ENCODE assay signal across 12 cellular contexts in genomic region chr1:42282867-42283583, GRCh38. TPM values are rescaled to one million over a fixed set of nuclear protein-coding genes. Genes with fewer than 3 reads are reported as not detected.
DNase-seq lines count a peak whose midpoint lies in the region; ATAC-seq and TF ChIP-seq lines count a peak whose summit lies in the region.
"Had no signal": no experiment of that assay in that cellular context is flagged by ENCODE, and none has a peak within 500 bp of the region (broad histone marks: within the 10 kb centered on the region; RNA-seq: fewer than 3 reads in every experiment).

No MANE protein-coding gene starts in this region.

- CTCF ChIA-PET in IMR-90 (lab: Yijun Ruan, JAX) = no interaction called here

- no peaks in the 10 kb centered on the region for H3K27me3 ChIP-seq in BLaER1 treated with 17β-estradiol and CSF1 and Interleukin-3, amounts not matched to agents 10 nM and 100 nM
- no peaks in the 10 kb centered on the region for H3K27me3 ChIP-seq in IMR-90 (ENCODE audit: control insufficient read depth, insufficient read depth, low read length)
- H3K27me3 ChIP-seq in thyroid gland = no peaks in the 10 kb centered on the region
- H3K27me3 ChIP-seq: BLaER1 had no signal

- WGBS in IMR-90 (ENCODE audit: extremely low coverage in 2 of 2, insufficient read length in 1 of 2), 2 experiments = 80% methylated on average over 1 of the region's 5 CpGs; no CpG with 5 or more reads in 1 of the 2 experiments
- WGBS in thyroid gland, 2 donors = 74 to 81% methylated on average over 5 of the region's 5 CpGs

- H3K9me3 ChIP-seq in BLaER1 treated with 17β-estradiol and CSF1 and Interleukin-3, amounts not matched to agents 10 nM and 100 nM (replicated peaks in 1 of 11) = peaks cover 0 to 5% (median 0%) of the 10 kb centered on the region in 11 experiments; a peak in 2 of 22 replicates
- H3K9me3 ChIP-seq in IMR-90 (ENCODE audit: control insufficient read depth, insufficient read depth, low read length) (no peaks in the 10 kb centered on the region), thyroid gland (no peaks in the 10 kb centered on the region)
- H3K9me3 ChIP-seq: BLaER1 had no signal

- H2AK9ac ChIP-seq in IMR-90 (replicated peaks; ENCODE audit: low read depth, low read length, poor library complexity) = no peak overlapping the region

- H3K4ac ChIP-seq in IMR-90 (ENCODE audit: low read depth, low read length) = no peak overlapping the region

- TF ChIP-seq POLR2A in IMR-90 (IDR thresholded peaks at IDR 0.05; ENCODE audit: low read depth, low read length) = no peak
- TF ChIP-seq POLR2A in thyroid gland (IDR thresholded peaks at IDR 0.05) = no peak

- no peaks in the 10 kb centered on the region for H3K27me3 Mint-ChIP-seq in brain

- no peak overlapping the region for H2AK5ac ChIP-seq in IMR-90 (ENCODE audit: low read depth, low read length)

- no peak overlapping the region for H2BK15ac ChIP-seq in IMR-90 (ENCODE audit: low read depth, low read length)

- no peak overlapping the region for H4K8ac ChIP-seq in IMR-90 (ENCODE audit: low read depth in 2 of 2, low read length in 2 of 2)

- intact Hi-C loops in IMR-90 (cut with micrococcal nuclease) (no loop called here), thyroid gland (cut with DNase I) (no loop called here)

- no peak overlapping the region for H2BK120ac ChIP-seq in IMR-90 (ENCODE audit: low read depth, low read length)

- in situ Hi-C loops in IMR-90 (cut with MboI; ENCODE audit: low sequenced_read_pairs) = no loop called here

- peaks cover 6 to 31% (median 23%) of the 10 kb centered on the region in 11 experiments; a peak in 21 of 22 replicates for H3K36me3 ChIP-seq in BLaER1 treated with 17β-estradiol and CSF1 and Interleukin-3, amounts not matched to agents 10 nM and 100 nM
- no peaks in the 10 kb centered on the region for H3K36me3 ChIP-seq in IMR-90 (ENCODE audit: control insufficient read depth, insufficient read depth, low read length)
- no peaks in the 10 kb centered on the region for H3K36me3 ChIP-seq in thyroid gland

- H3K14ac ChIP-seq in IMR-90 (replicated peaks; ENCODE audit: low read depth, low read length) = no peak overlapping the region

- no peak overlapping the region for H2BK5ac ChIP-seq in IMR-90 (ENCODE audit: low read depth, low read length, poor library complexity, severe bottlenecking)

- no peak overlapping the region for H4K91ac ChIP-seq in IMR-90 (ENCODE audit: insufficient read depth, low read depth, low read length)

- peaks cover 0 to 21% (median 17%) of the 10 kb centered on the region in 10 experiments; a peak in 17 of 20 replicates for H3K4me1 ChIP-seq in BLaER1 treated with 17β-estradiol and CSF1 and Interleukin-3, amounts not matched to agents 10 nM and 100 nM
- H3K4me1 ChIP-seq in IMR-90 (ENCODE audit: control insufficient read depth, insufficient read depth, low read length) = peaks cover 14% of the 10 kb centered on the region
- H3K4me1 ChIP-seq in thyroid gland = peaks cover 19 to 32% of the 10 kb centered on the region in 2 donors

- DNase-seq in IMR-90 (peak; percentile 59), kidney glomerular epithelial cell (lab: John Stamatoyannopoulos, UW) (peak; percentile 76), thyroid gland (no peak), islet precursor cell (no peak)
- DNase-seq: NCI-H1436 treated with DMSO at 0.1 percent for 48 hours; NK-92 treated with Interleukin-12 subunit alpha and Interleukin-12 subunit beta, amount 100 ng/mL, for 24 hours had no signal

- H3K9me1 ChIP-seq in IMR-90 (ENCODE audit: insufficient read depth, low read length) = peaks cover 10% of the 10 kb centered on the region; the same call in 1 of the 2 replicates

- dilution Hi-C loops in IMR-90 (cut with HindIII; ENCODE audit: low sequenced_read_pairs, unreplicated experiment) = no loop called here

- peaks cover 20 to 59% of the 10 kb centered on the region in 2 experiments for H3K79me1 ChIP-seq in IMR-90 (ENCODE audit: low read depth in 1 of 2, low read length in 2 of 2)

- no TSS peak for BruUV-seq in IMR-90 (replicated peaks; lab: Mats Ljungman, UMichigan)

- no peaks in the 10 kb centered on the region for H3K9me3 Mint-ChIP-seq in brain
- H3K9me3 Mint-ChIP-seq: T-helper 1 cell treated with Interleukin-12 subunit alpha and Interleukin-12 subunit beta and Interleukin-4 antibody, amounts not matched to agents 30 μg/mL and 1 μg/mL, for 36 hours had no signal

- no peak overlapping the region for H3K56ac ChIP-seq in IMR-90 (ENCODE audit: extremely low read depth, insufficient read depth, low read length)

- peak overlapping the region in 6 of 11 experiments; percentile 1 to 43 (median 15); a peak in 6 of 22 replicates for H3K4me2 ChIP-seq in BLaER1 treated with 17β-estradiol and CSF1 and Interleukin-3, amounts not matched to agents 10 nM and 100 nM
- H3K4me2 ChIP-seq in IMR-90 (ENCODE audit: low read depth, low read length) = peak overlapping the region; percentile 44; the same call in 1 of the 2 replicates
- H3K4me2 ChIP-seq: BLaER1 had no signal

- POLR2A ChIA-PET in IMR-90 (lab: Charles Lee; ENCODE audit: unreplicated experiment) = no interaction called here

- no peak overlapping the region for H2AFZ ChIP-seq in IMR-90 (replicated peaks; ENCODE audit: low read length, poor library complexity)

- H2BK20ac ChIP-seq in IMR-90 (ENCODE audit: low read depth, low read length) = no peak overlapping the region

- H3K23ac ChIP-seq in IMR-90 (ENCODE audit: low read depth, low read length) = no peak overlapping the region

- no peak overlapping the region for H3K18ac ChIP-seq in IMR-90 (ENCODE audit: low read depth, low read length)

- H3K4me3 ChIP-seq in BLaER1 treated with 17β-estradiol and CSF1 and Interleukin-3, amounts not matched to agents 10 nM and 100 nM = no peak overlapping the region
- H3K4me3 ChIP-seq in IMR-90 (ENCODE audit: insufficient read depth, low read depth, low read length) (no peak overlapping the region), thyroid gland (replicated peaks in 1 of 3) (no peak overlapping the region)
- H3K4me3 ChIP-seq: BLaER1 had no signal

- H3K27ac Mint-ChIP-seq in brain = peak overlapping the region in 3 of 5 experiments; percentile 40 to 55 (median 49)
- H3K27ac Mint-ChIP-seq: T-helper 1 cell treated with Interleukin-12 subunit alpha and Interleukin-12 subunit beta and Interleukin-4 antibody, amounts not matched to agents 30 μg/mL and 1 μg/mL, for 36 hours had no signal

- no peak overlapping the region for H3K4me3 Mint-ChIP-seq in brain
- H3K4me3 Mint-ChIP-seq: T-helper 1 cell treated with Interleukin-12 subunit alpha and Interleukin-12 subunit beta and Interleukin-4 antibody, amounts not matched to agents 30 μg/mL and 1 μg/mL, for 36 hours had no signal

- ATAC-seq in IMR-90 (ENCODE audit: low read depth) (peak; percentile 10; the same call in 1 of the 2 replicates), HG03521 (IDR thresholded peaks at IDR 0.05; ENCODE audit: unreplicated experiment) (no peak), HG03196 (IDR thresholded peaks at IDR 0.05; ENCODE audit: unreplicated experiment) (no peak)

- H4K20me1 ChIP-seq in BLaER1 treated with 17β-estradiol and CSF1 and Interleukin-3, amounts not matched to agents 10 nM and 100 nM = peaks cover 32 to 95% (median 73%) of the 10 kb centered on the region in 11 experiments; a peak in 19 of 22 replicates
- H4K20me1 ChIP-seq in IMR-90 (ENCODE audit: insufficient read depth, low read length) = peaks cover 38% of the 10 kb centered on the region

- H3K9ac ChIP-seq in BLaER1 treated with 17β-estradiol and CSF1 and Interleukin-3, amounts not matched to agents 10 nM and 100 nM = no peak overlapping the region
- no peak overlapping the region for H3K9ac ChIP-seq in IMR-90 (ENCODE audit: low read depth, low read length)
- H3K9ac ChIP-seq: BLaER1 had no signal

- H3K27ac ChIP-seq in BLaER1 treated with 17β-estradiol and CSF1 and Interleukin-3, amounts not matched to agents 10 nM and 100 nM = no peak overlapping the region
- H3K27ac ChIP-seq in IMR-90 (ENCODE audit: insufficient read depth, low read length) = no peak overlapping the region
- H3K27ac ChIP-seq in thyroid gland = peak overlapping the region in 1 of 3 donors; percentile 16
- H3K27ac ChIP-seq: BLaER1 had no signal

- no peak overlapping the region for H4K5ac ChIP-seq in IMR-90 (ENCODE audit: low read depth, low read length)

- H3K4me1 Mint-ChIP-seq in brain = peaks cover 57% of the 10 kb centered on the region

- H3K36me3 Mint-ChIP-seq in brain = peaks cover 38% of the 10 kb centered on the region

- no peak for TF ChIP-seq RAD21 in IMR-90 (IDR thresholded peaks at IDR 0.05; ENCODE audit: low read length)

- TF ChIP-seq CTCF in IMR-90 (conservative IDR thresholded peaks at IDR 0.05; ENCODE audit: low read depth, low read length) = no peak
- TF ChIP-seq CTCF in brain (conservative IDR thresholded peaks at IDR 0.05) = no peak
- TF ChIP-seq CTCF in thyroid gland (IDR thresholded peaks at IDR 0.05) = no peak

TF ChIP-seq in IMR-90, 13 proteins besides CTCF, POLR2A, EP300 and RAD21:
- TF ChIP-seq FOS (IDR thresholded peaks at IDR 0.05; ENCODE audit: low read depth, low read length) = peak; percentile 12; the same call in 1 of the 2 replicates
- no peak for TF ChIP-seq CHD1 (IDR thresholded peaks at IDR 0.05; ENCODE audit: low read depth, low read length)
- TF ChIP-seq CEBPB (IDR thresholded peaks at IDR 0.05; ENCODE audit: low read depth, low read length) = peak; percentile 32; the same call in 1 of the 2 replicates

RNA-seq across cellular contexts. Expression of gene FOXJ3, which starts 52.0 kb away (rescaled TPM):
- total RNA-seq in IMR-90 (2012; rRNA removed) (28.1 and 30.5 TPM in 2 replicates), thyroid gland (10 to 100 TPM; 55.4 to 87.5 (median 81.0) TPM)
- polyA plus RNA-seq in IMR-90 (2012; rRNA removed) (16.6 and 16.7 TPM in 2 replicates), brain (ENCODE audit: insufficient read depth, low read depth, low replicate concordance) (44.2 TPM)
- 6.9 and 7.0 TPM in 2 replicates for polyA plus RNA-seq in IMR-90 (2012; cell fraction: cytosol; rRNA removed)
- 21.5 and 62.8 TPM in 2 replicates for polyA plus RNA-seq in IMR-90 (2012; cell fraction: nucleus; rRNA removed; ENCODE audit: low replicate concordance)

Comparison
In these comparisons a context has a peak if more than half of its experiments do, and no peak if none do; other contexts are left out.
1. DNase-seq: peak in IMR-90 (single experiment) and kidney glomerular epithelial cell (single experiment); none in thyroid gland (0 of 2) and islet precursor cell (single experiment).